ENCODE assay signal across 26 cellular contexts in genomic region chr4:144905286-144905685, GRCh38.
"Had no signal": no experiment of that assay in that cellular context is flagged by ENCODE, and none has a peak within 500 bp of the region (broad histone marks: within the 10 kb centered on the region; RNA-seq: fewer than 3 reads in every experiment).

No MANE protein-coding gene starts in this region.

- ATAC-seq: activated CD4-positive, alpha-beta T cell treated with anti-CD3 and anti-CD28 coated beads for 36 hours; activated T-cell treated with anti-CD3 and anti-CD28 coated beads, Interleukin-2, amount 50 U/mL, for 72 hours; T-cell had no signal

- H3K4me1 Mint-ChIP-seq: activated CD4-positive, alpha-beta memory T cell treated with anti-CD3 and anti-CD28 coated beads, Interleukin-2, amount 10 ng/mL, durations not matched to agents 7 days and 5 days; activated CD4-positive, alpha-beta T cell treated with anti-CD3 and anti-CD28 coated beads for 36 hours; activated naive CD4-positive, alpha-beta T cell treated with anti-CD3 and anti-CD28 coated beads, Interleukin-2, amount 10 ng/mL, durations not matched to agents 7 days and 5 days; activated naive CD8-positive, alpha-beta T cell treated with anti-CD3 and anti-CD28 coated beads for 36 hours; T-cell had no signal

- H3K4me3 Mint-ChIP-seq: activated CD4-positive, alpha-beta memory T cell treated with anti-CD3 and anti-CD28 coated beads, Interleukin-2, amount 10 ng/mL, durations not matched to agents 7 days and 5 days; activated CD4-positive, alpha-beta T cell treated with anti-CD3 and anti-CD28 coated beads for 36 hours; activated naive CD4-positive, alpha-beta T cell treated with anti-CD3 and anti-CD28 coated beads, Interleukin-2, amount 10 ng/mL, durations not matched to agents 7 days and 5 days; activated naive CD8-positive, alpha-beta T cell treated with anti-CD3 and anti-CD28 coated beads for 36 hours; activated T-cell treated with anti-CD3 and anti-CD28 coated beads, Interleukin-2, amount 50 U/mL, for 72 hours; T-cell had no signal

- H3K4me3 ChIP-seq: breast epithelium, Peyer's patch, SK-N-MC had no signal

- H3K9ac ChIP-seq: KMS-11 had no signal

- H3K9me3 Mint-ChIP-seq: activated CD4-positive, alpha-beta memory T cell treated with anti-CD3 and anti-CD28 coated beads, Interleukin-2, amount 10 ng/mL, durations not matched to agents 7 days and 5 days; activated naive CD4-positive, alpha-beta T cell treated with anti-CD3 and anti-CD28 coated beads, Interleukin-2, amount 10 ng/mL, durations not matched to agents 7 days and 5 days; activated naive CD8-positive, alpha-beta T cell treated with anti-CD3 and anti-CD28 coated beads for 36 hours; activated T-cell treated with anti-CD3 and anti-CD28 coated beads, Interleukin-2, amount 50 U/mL, for 72 hours; activated T-helper 2 cell treated with anti-CD3 and anti-CD28 coated beads, Interferon-gamma antibody, Interleukin-2, Interleukin-4, amounts not matched to agents 10 μg/mL and 5 μg/mL and 100 μg/mL, durations not matched to agents 14 hours and 24 hours and 36 hours had no signal

- DNase-seq: activated CD4-positive, alpha-beta memory T cell treated with anti-CD3 and anti-CD28 coated beads, Interleukin-2, amount 10 ng/mL, durations not matched to agents 7 days and 5 days; activated CD4-positive, alpha-beta T cell treated with anti-CD3 and anti-CD28 coated beads for 36 hours; activated CD4-positive, alpha-beta T cell treated with anti-CD3 and anti-CD28 coated beads, Interleukin-2, amount 50 U/mL, for 1 hour; activated gamma-delta T cell treated with Interleukin-2 at 50 U/mL for 16 hours; activated naive CD4-positive, alpha-beta T cell treated with anti-CD3 and anti-CD28 coated beads, Interleukin-2, amount 10 ng/mL, durations not matched to agents 7 days and 5 days; activated naive CD8-positive, alpha-beta T cell treated with anti-CD3 and anti-CD28 coated beads for 36 hours; activated T-cell treated with anti-CD3 and anti-CD28 coated beads for 4 hours; activated T-cell treated with anti-CD3 and anti-CD28 coated beads, Interleukin-2, amount 50 U/mL, for 72 hours; central memory CD4-positive, alpha-beta T cell; NCI-H1092; NCI-H1417 treated with DMSO at 0.1 percent for 48 hours; NCI-H1694; NCI-H2029; NCI-H2107; NCI-H2171 treated with DMSO at 0.1 percent for 48 hours; NCI-H446; NCI-H524; Peyer's patch; SHP77 treated with DMSO at 0.1 percent for 48 hours; T-cell; WERI-Rb-1 had no signal

- H3K36me3 Mint-ChIP-seq: activated naive CD4-positive, alpha-beta T cell treated with anti-CD3 and anti-CD28 coated beads, Interleukin-2, amount 10 ng/mL, durations not matched to agents 7 days and 5 days; activated naive CD8-positive, alpha-beta T cell treated with anti-CD3 and anti-CD28 coated beads for 36 hours; T-cell had no signal

- H3K27me3 ChIP-seq: breast epithelium, Peyer's patch had no signal

- H3K4me1 ChIP-seq: breast epithelium, Peyer's patch had no signal

- H3K27ac ChIP-seq: breast epithelium, KMS-11, Peyer's patch, RWPE1, SK-N-MC, WERI-Rb-1 had no signal

- H3K27me3 Mint-ChIP-seq: activated CD4-positive, alpha-beta memory T cell treated with anti-CD3 and anti-CD28 coated beads, Interleukin-2, amount 10 ng/mL, durations not matched to agents 7 days and 5 days; activated naive CD4-positive, alpha-beta T cell treated with anti-CD3 and anti-CD28 coated beads, Interleukin-2, amount 10 ng/mL, durations not matched to agents 7 days and 5 days; activated naive CD8-positive, alpha-beta T cell treated with anti-CD3 and anti-CD28 coated beads for 36 hours; T-cell had no signal

- H3K36me3 ChIP-seq: breast epithelium, Peyer's patch, WERI-Rb-1 had no signal

- H3K9me3 ChIP-seq: breast epithelium, Peyer's patch had no signal

- H3K27ac Mint-ChIP-seq: activated CD4-positive, alpha-beta memory T cell treated with anti-CD3 and anti-CD28 coated beads, Interleukin-2, amount 10 ng/mL, durations not matched to agents 7 days and 5 days; activated CD4-positive, alpha-beta T cell treated with anti-CD3 and anti-CD28 coated beads for 36 hours; activated naive CD4-positive, alpha-beta T cell treated with anti-CD3 and anti-CD28 coated beads, Interleukin-2, amount 10 ng/mL, durations not matched to agents 7 days and 5 days; activated naive CD8-positive, alpha-beta T cell treated with anti-CD3 and anti-CD28 coated beads for 36 hours; activated T-cell treated with anti-CD3 and anti-CD28 coated beads, Interleukin-2, amount 50 U/mL, for 72 hours; activated T-helper 2 cell treated with anti-CD3 and anti-CD28 coated beads, Interferon-gamma antibody, Interleukin-2, Interleukin-4, amounts not matched to agents 10 μg/mL and 5 μg/mL and 100 μg/mL, durations not matched to agents 14 hours and 24 hours and 36 hours; T-cell had no signal
